In genomic region chr15:44231842-44232241, GRCh38 we compare ENCODE assay signal across 2 cellular contexts.
TF ChIP-seq lines count a peak whose summit lies in the region.

No MANE protein-coding gene starts in this region.

TF ChIP-seq in SK-N-SH, 30 proteins besides CTCF, POLR2A, EP300 and RAD21:
- TF ChIP-seq CHD2 (IDR thresholded peaks at IDR 0.05; ENCODE audit: low read length, partially characterized antibody) (no peak), FOSL2 (IDR thresholded peaks at IDR 0.05; ENCODE audit: borderline replicate concordance, low read depth) (peak; percentile 24; the same call in 1 of the 2 replicates), NRF1 (IDR thresholded peaks at IDR 0.05; ENCODE audit: low read depth, low read length) (no peak), SIN3A (IDR thresholded peaks at IDR 0.05; ENCODE audit: borderline replicate concordance, low read depth, low read length) (no peak)
TF ChIP-seq in SK-N-SH: peak in this region for 1.

TF ChIP-seq in endothelial cell of umbilical vein, 7 proteins besides CTCF, POLR2A, EP300 and RAD21 (continued from another document):
- peak; percentile 38 for TF ChIP-seq JUN (IDR thresholded peaks at IDR 0.05; ENCODE audit: borderline replicate concordance, insufficient read depth, insufficient read length, low read depth)
- no peak for TF ChIP-seq MAX (IDR thresholded peaks at IDR 0.05; ENCODE audit: insufficient read depth, insufficient read length)
- peak; percentile 53 for TF ChIP-seq FOS (IDR thresholded peaks at IDR 0.05; ENCODE audit: borderline replicate concordance, insufficient read depth, low read length)
- TF ChIP-seq GATA2 (IDR thresholded peaks at IDR 0.05; ENCODE audit: insufficient read depth, insufficient read length, low read depth, low read length): no peak
TF ChIP-seq in endothelial cell of umbilical vein: peak in this region for 2.
